16 cellular contexts compared by ENCODE assay signal in genomic region chr14:49478784-49479183, GRCh38.
DNase-seq lines count a peak whose midpoint lies in the region; ATAC-seq, FAIRE-seq and TF ChIP-seq lines count a peak whose summit lies in the region.
"Had no signal": no experiment of that assay in that cellular context is flagged by ENCODE, and none has a peak within 500 bp of the region (broad histone marks: within the 10 kb centered on the region; RNA-seq: fewer than 3 reads in every experiment).

No MANE protein-coding gene starts in this region.

- H2BK15ac ChIP-seq in mesenchymal stem cell (ENCODE audit: low read depth, poor library complexity, severe bottlenecking) = no peak overlapping the region
- H2BK15ac ChIP-seq in neuronal stem cell (ENCODE audit: low read length) = no peak overlapping the region

- peak overlapping the region; percentile 65 for H3K27ac ChIP-seq in 22Rv1
- H3K27ac ChIP-seq in hepatocyte = peak overlapping the region; percentile 70
- H3K27ac ChIP-seq in mesenchymal stem cell (ENCODE audit: low read length, poor library complexity, severe bottlenecking) = no peak overlapping the region
- H3K27ac ChIP-seq in neuronal stem cell (replicated peaks; ENCODE audit: low read length) = no peak overlapping the region
- H3K27ac ChIP-seq: BLaER1 treated with 17β-estradiol and CSF1 and Interleukin-3, amounts not matched to agents 10 nM and 100 nM had no signal

- H2AK5ac ChIP-seq in mesenchymal stem cell (ENCODE audit: low read length, severe bottlenecking) (no peak overlapping the region), neuronal stem cell (ENCODE audit: low read depth, low read length) (no peak overlapping the region)

- no peaks in the 10 kb centered on the region for H4K20me1 ChIP-seq in hepatocyte (ENCODE audit: insufficient read depth, poor library complexity, severe bottlenecking)
- H4K20me1 ChIP-seq: BLaER1 treated with 17β-estradiol and CSF1 and Interleukin-3, amounts not matched to agents 10 nM and 100 nM had no signal

- H3K4ac ChIP-seq in mesenchymal stem cell (ENCODE audit: low read depth in 1 of 2, low read length in 2 of 2) (no peak overlapping the region), neuronal stem cell (ENCODE audit: low read length) (no peak overlapping the region)

- H3K18ac ChIP-seq in mesenchymal stem cell (ENCODE audit: low read depth in 1 of 2, low read length in 2 of 2) (no peak overlapping the region), neuronal stem cell (ENCODE audit: low read length) (no peak overlapping the region)

- H3K23ac ChIP-seq in mesenchymal stem cell (ENCODE audit: low read length in 2 of 2) (no peak overlapping the region), neuronal stem cell (ENCODE audit: low read depth, low read length, poor library complexity) (no peak overlapping the region)

- H3K9ac ChIP-seq in mesenchymal stem cell (ENCODE audit: low read length) (peak overlapping the region; percentile 46), neuronal stem cell (ENCODE audit: low read depth, low read length, poor library complexity) (no peak overlapping the region)
- H3K9ac ChIP-seq: BLaER1 treated with 17β-estradiol and CSF1 and Interleukin-3, amounts not matched to agents 10 nM and 100 nM had no signal

- H3K4me3 ChIP-seq in LNCaP clone FGC (ENCODE audit: low read depth, low read length) = peak overlapping the region; percentile 14; the same call in 1 of the 2 replicates
- H3K4me3 ChIP-seq in hepatocyte = no peak overlapping the region
- H3K4me3 ChIP-seq in mesenchymal stem cell (ENCODE audit: insufficient read depth in 1 of 2, low read depth in 1 of 2, low read length in 2 of 2) = no peak overlapping the region
- no peak overlapping the region for H3K4me3 ChIP-seq in neuronal stem cell (ENCODE audit: low read length in 2 of 2)
- H3K4me3 ChIP-seq: BLaER1 treated with 17β-estradiol and CSF1 and Interleukin-3, amounts not matched to agents 10 nM and 100 nM; GM12878 had no signal

- WGBS in hepatocyte (ENCODE audit: low lambda C conversion rate, missing lambda C conversion rate) = 35% methylated on average over 3 of the region's 3 CpGs
- WGBS in mesenchymal stem cell = 58% methylated on average over 1 of the region's 3 CpGs
- no CpG with 5 or more reads among the region's 3 CpGs for WGBS in neuronal stem cell (ENCODE audit: extremely low coverage in 2 of 2, insufficient read length in 2 of 2, insufficient replicate concordance in 1 of 2), 2 donors

- H3K9me3 ChIP-seq in hepatocyte (ENCODE audit: low read depth) (no peaks in the 10 kb centered on the region), mesenchymal stem cell (ENCODE audit: control insufficient read depth, low read length) (peaks cover 3% of the 10 kb centered on the region), neuronal stem cell (replicated peaks in 1 of 2; ENCODE audit: control insufficient read depth in 2 of 2, insufficient read depth in 1 of 2, low read depth in 1 of 2, low read length in 2 of 2) (no peaks in the 10 kb centered on the region)

- H2AFZ ChIP-seq in hepatocyte (no peak overlapping the region), mesenchymal stem cell (ENCODE audit: low read depth, low read length) (no peak overlapping the region), neuronal stem cell (ENCODE audit: low read length) (no peak overlapping the region)

- H2BK120ac ChIP-seq in mesenchymal stem cell (ENCODE audit: low read depth, low read length) = no peak overlapping the region
- H2BK120ac ChIP-seq in neuronal stem cell (ENCODE audit: low read depth, low read length) = no peak overlapping the region

- H2BK5ac ChIP-seq in mesenchymal stem cell (ENCODE audit: low read depth, low read length, poor library complexity, severe bottlenecking) (no peak overlapping the region), neuronal stem cell (ENCODE audit: low read length) (no peak overlapping the region)

- TF ChIP-seq CTCF in 22Rv1 (IDR thresholded peaks at IDR 0.05) = no peak
- no peak for TF ChIP-seq CTCF in LNCaP clone FGC (IDR thresholded peaks at IDR 0.05; ENCODE audit: control insufficient read depth, extremely low read depth, insufficient read depth)
- TF ChIP-seq CTCF in hepatocyte (IDR thresholded peaks at IDR 0.05; ENCODE audit: poor library complexity) = no peak

- H3K79me2 ChIP-seq in hepatocyte = no peaks in the 10 kb centered on the region

- DNase-seq in LNCaP clone FGC (ENCODE audit: low read depth) (peak; percentile 76), hepatocyte (ENCODE audit: low spot score) (no peak), mesenchymal stem cell (no peak), neuronal stem cell (ENCODE audit: low spot score) (no peak), urothelium cell line (ENCODE audit: low spot score) (no peak)
- DNase-seq: 8988T; CD4-positive, alpha-beta T cell; DMS79; GOT3; H9 had no signal

- no peak overlapping the region for H2BK12ac ChIP-seq in mesenchymal stem cell (ENCODE audit: low read length in 2 of 2)
- H2BK12ac ChIP-seq in neuronal stem cell (ENCODE audit: low read length) = no peak overlapping the region

- H3K14ac ChIP-seq in mesenchymal stem cell (ENCODE audit: low read length in 2 of 2) (no peak overlapping the region), neuronal stem cell (ENCODE audit: low read length) (no peak overlapping the region)

- no peak overlapping the region for H4K8ac ChIP-seq in mesenchymal stem cell (ENCODE audit: low read length)
- no peak overlapping the region for H4K8ac ChIP-seq in neuronal stem cell (ENCODE audit: low read depth, low read length)

- ATAC-seq in GM18511 (IDR thresholded peaks at IDR 0.05; ENCODE audit: unreplicated experiment) = no peak
- ATAC-seq in HG03354 (IDR thresholded peaks at IDR 0.05; ENCODE audit: poor library complexity, severe bottlenecking, unreplicated experiment) = no peak
- ATAC-seq: GM12878 had no signal

- no peaks in the 10 kb centered on the region for H3K36me3 ChIP-seq in hepatocyte (replicated peaks; ENCODE audit: insufficient read depth, low read depth)
- H3K36me3 ChIP-seq in mesenchymal stem cell (ENCODE audit: control insufficient read depth in 1 of 2, insufficient read depth in 2 of 2, low read depth in 1 of 2, low read length in 2 of 2) = no peaks in the 10 kb centered on the region
- H3K36me3 ChIP-seq in neuronal stem cell (replicated peaks in 1 of 2; ENCODE audit: control insufficient read depth in 2 of 2, insufficient read depth in 2 of 2, low read length in 2 of 2) = no peaks in the 10 kb centered on the region
- H3K36me3 ChIP-seq: BLaER1 treated with 17β-estradiol and CSF1 and Interleukin-3, amounts not matched to agents 10 nM and 100 nM had no signal

- H3K4me1 ChIP-seq in hepatocyte (ENCODE audit: insufficient read depth) (peaks cover 18% of the 10 kb centered on the region), mesenchymal stem cell (ENCODE audit: control insufficient read depth, insufficient read depth, low read depth, low read length) (no peaks in the 10 kb centered on the region), neuronal stem cell (ENCODE audit: control insufficient read depth in 2 of 2, insufficient read depth in 1 of 2, low read depth in 1 of 2, low read length in 2 of 2) (peaks cover 0 to 2% of the 10 kb centered on the region in 2 donors)

- H3K4me2 ChIP-seq in hepatocyte (peak overlapping the region; percentile 43), mesenchymal stem cell (ENCODE audit: low read length, poor library complexity, severe bottlenecking) (no peak overlapping the region), neuronal stem cell (ENCODE audit: insufficient read depth, low read length, poor library complexity, severe bottlenecking) (no peak overlapping the region)
- H3K4me2 ChIP-seq: BLaER1 treated with 17β-estradiol and CSF1 and Interleukin-3, amounts not matched to agents 10 nM and 100 nM had no signal

- H4K91ac ChIP-seq in mesenchymal stem cell (ENCODE audit: low read length) = no peak overlapping the region
- no peak overlapping the region for H4K91ac ChIP-seq in neuronal stem cell (ENCODE audit: low read depth, low read length, poor library complexity)

- no peak for FAIRE-seq in urothelium cell line (lab: Jason Lieb, UNC)
- FAIRE-seq: GM12878, GM18507 had no signal

- H3K27me3 ChIP-seq in hepatocyte = no peaks in the 10 kb centered on the region
- peaks cover 0 to 5% of the 10 kb centered on the region in 2 experiments for H3K27me3 ChIP-seq in mesenchymal stem cell (ENCODE audit: control insufficient read depth in 1 of 2, insufficient read depth in 1 of 2, low read length in 2 of 2)
- H3K27me3 ChIP-seq in neuronal stem cell (ENCODE audit: control insufficient read depth in 3 of 3, insufficient read depth in 3 of 3, low read depth in 1 of 3, low read length in 3 of 3) = no peaks in the 10 kb centered on the region
- H3K27me3 ChIP-seq: BLaER1 treated with 17β-estradiol and CSF1 and Interleukin-3, amounts not matched to agents 10 nM and 100 nM had no signal

- no peaks in the 10 kb centered on the region for H3K9me2 ChIP-seq in hepatocyte (replicated peaks; ENCODE audit: insufficient read depth)

- H3K79me1 ChIP-seq in mesenchymal stem cell (replicated peaks; ENCODE audit: low read length, poor library complexity, severe bottlenecking) (no peaks in the 10 kb centered on the region), neuronal stem cell (ENCODE audit: low read depth, low read length) (no peaks in the 10 kb centered on the region)

Comparison
In these comparisons a context has a peak if more than half of its experiments do, and no peak if none do; other contexts are left out.
1. H3K27ac ChIP-seq: peak in 22Rv1 (single experiment) and hepatocyte (single experiment); none in mesenchymal stem cell (single experiment) and neuronal stem cell (single experiment).